ENCODE assay signal across 1 cellular context in genomic region chr21:42228709-42229220, GRCh38.
TF ChIP-seq lines count a peak whose summit lies in the region.

No MANE protein-coding gene starts in this region.

TF ChIP-seq in WTC11, 78 proteins besides CTCF, POLR2A, EP300 and RAD21 (continued from another document):
- no peak for TF ChIP-seq KAT7 (CRISPR knock-in tag; IDR thresholded peaks at IDR 0.05; ENCODE audit: borderline replicate concordance)
- no peak for TF ChIP-seq ZBTB43 (CRISPR knock-in tag; IDR thresholded peaks at IDR 0.05)
- TF ChIP-seq NFE2L1 (CRISPR knock-in tag; IDR thresholded peaks at IDR 0.05), result no peak
- no peak for TF ChIP-seq TCF7 (CRISPR knock-in tag; IDR thresholded peaks at IDR 0.05; ENCODE audit: low read depth)
